17 cellular contexts compared by ENCODE assay signal in the genomic region with DNA sequence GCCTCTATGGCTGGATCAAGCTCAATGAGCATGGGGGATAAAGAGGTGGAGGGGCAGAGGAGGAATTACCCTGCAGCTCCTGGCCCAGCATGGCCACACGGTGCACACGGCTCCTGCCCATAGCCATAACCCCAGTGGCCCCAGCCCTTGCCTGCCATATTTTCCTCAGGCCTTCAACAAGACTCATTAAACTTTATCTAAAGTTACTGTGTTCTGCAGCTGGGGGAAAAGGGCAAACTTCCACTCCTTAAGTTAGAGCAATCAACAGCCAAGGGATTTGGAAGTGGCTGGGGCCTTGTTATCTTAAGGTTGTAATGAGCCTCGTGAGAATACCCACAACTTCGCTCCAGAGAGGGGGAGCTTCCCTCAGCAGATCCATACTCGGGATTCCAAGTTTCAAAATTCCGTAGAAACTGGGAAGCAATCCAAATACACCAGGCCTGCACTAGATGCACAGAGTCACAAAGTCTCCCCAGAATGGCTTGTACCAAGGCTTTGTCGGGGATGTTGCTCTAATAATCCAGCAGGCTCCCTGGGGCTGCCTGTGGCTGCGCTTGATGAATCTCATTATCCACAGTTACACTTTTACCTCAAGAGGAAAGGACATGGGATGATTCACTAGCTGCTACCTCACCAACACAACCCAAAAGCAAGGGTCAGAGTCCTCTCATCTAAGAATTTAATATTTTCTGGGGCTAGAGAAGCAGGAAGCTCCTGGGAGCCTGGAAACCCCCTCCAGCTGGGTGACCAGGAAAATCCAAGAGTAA. TPM values are rescaled to one million over a fixed set of nuclear protein-coding genes. Genes with fewer than 3 reads are reported as not detected.
DNase-seq lines count a peak whose midpoint lies in the region; ATAC-seq, FAIRE-seq and TF ChIP-seq lines count a peak whose summit lies in the region.
"Had no signal": no experiment of that assay in that cellular context is flagged by ENCODE, and none has a peak within 500 bp of the region (broad histone marks: within the 10 kb centered on the region; RNA-seq: fewer than 3 reads in every experiment).

No MANE protein-coding gene starts in this region.

- H3K9me1 ChIP-seq in K562 (ENCODE audit: control insufficient read depth, insufficient read depth, low read length) = no peaks in the 10 kb centered on the region

- intact Hi-C loops in K562 (cut with micrococcal nuclease) = loop anchor here (10.0 kb wide), 1 partner anchor 272 kb away; no protein-coding TSS in a partner anchor

- H3K27ac ChIP-seq in K562 (ENCODE audit: extremely low read depth, low read depth, low read length) = no peak overlapping the region

- CTCF ChIA-PET in K562 (lab: Yijun Ruan, JAX; ENCODE audit: low intra/inter-chr PET ratio) = interaction anchor here (0.6 to 1.4 kb wide), 4 partner anchors 104 to 243 kb away, joined by 3 to 16 read pairs (median 6); no protein-coding TSS in a partner anchor

- POLR2A ChIA-PET in K562 (lab: Yijun Ruan, JAX) = no interaction called here

- FAIRE-seq in K562 (lab: Jason Lieb, UNC) = no peak

- ATAC-seq in K562 (no peak), HG03432 (IDR thresholded peaks at IDR 0.05; ENCODE audit: unreplicated experiment) (no peak)
- ATAC-seq: T-cell had no signal

- 0 out of 2 replicates have a peak overlapping the region, but pooled peaks have one; percentile 14 for H2AFZ ChIP-seq in K562 (ENCODE audit: low read depth, low read length)

- TF ChIP-seq POLR2A in K562 (conservative IDR thresholded peaks at IDR 0.05) = no peak

- BruUV-seq in K562 (replicated peaks; lab: Mats Ljungman, UMichigan) = no TSS peak

- peak; percentile 10 for DNase-seq in G401 (ENCODE audit: low spot score)
- no peak for DNase-seq in K562 (ENCODE audit: extremely low read depth in 1 of 4, low spot score in 3 of 4)
- peak; percentile 44 for DNase-seq in iris pigment epithelial cell (ENCODE audit: low read depth)
- DNase-seq in skeletal muscle cell (ENCODE audit: low read depth) = peak; percentile 74
- DNase-seq in H4 (ENCODE audit: low spot score) = no peak
- DNase-seq in AG08396 (ENCODE audit: low spot score) = no peak
- no peak for DNase-seq in MV-4-11 (lab: John Stamatoyannopoulos, UW)
- DNase-seq: activated CD4-positive, CD25-positive, alpha-beta regulatory T cell; cerebellar nuclear complex; NCI-H1105; NCI-H345; stimulated activated CD4-positive, alpha-beta T cell treated with anti-CD3 and anti-CD28 coated beads, Interleukin-2, amount 100 ng/mL, for 24 hours; stimulated activated CD8-positive, alpha-beta memory T cell treated with anti-CD3 and anti-CD28 coated beads, Interleukin-4, amount 100 ng/mL, for 48 hours; T-cell had no signal

- WGBS in K562 (ENCODE audit: insufficient coverage, low coverage, missing lambda C conversion rate) = 56% methylated on average over 8 of the region's 8 CpGs

- TF ChIP-seq RAD21 in K562 (CRISPR knock-in tag; conservative IDR thresholded peaks at IDR 0.05 in 1 of 2, IDR thresholded peaks at IDR 0.05 in 1 of 2) = no peak

- no peak overlapping the region for H3K9ac ChIP-seq in K562 (ENCODE audit: insufficient read depth in 1 of 2, low read depth in 2 of 2, low read length in 2 of 2)

- H4K20me1 ChIP-seq in K562 (replicated peaks; ENCODE audit: control insufficient read depth, insufficient read depth, low read length) = no peaks in the 10 kb centered on the region

- H3K79me2 ChIP-seq in K562 (ENCODE audit: control insufficient read depth, insufficient read depth, low read length) = no peaks in the 10 kb centered on the region

- in situ Hi-C loops in G401 (cut with HindIII; ENCODE audit: low sequenced_read_pairs) (no loop called here), K562 (cut with MboI) (loop anchor here (10.0 kb wide), 2 partner anchors 188 to 262 kb away; no protein-coding TSS in a partner anchor)

- H3K36me3 ChIP-seq in K562 (ENCODE audit: control insufficient read depth, insufficient read depth, low read length) = no peaks in the 10 kb centered on the region

- H3K27me3 ChIP-seq in K562 (ENCODE audit: control insufficient read depth in 2 of 2, insufficient read depth in 2 of 2, low read length in 2 of 2) = no peaks in the 10 kb centered on the region

- H3K4me1 ChIP-seq in K562 (replicated peaks in 1 of 2; ENCODE audit: control insufficient read depth in 2 of 2, insufficient read depth in 2 of 2, low read length in 2 of 2) = no peaks in the 10 kb centered on the region; a peak in 1 of 5 replicates

- no peak overlapping the region for H3K4me2 ChIP-seq in K562 (ENCODE audit: insufficient read depth, low read length)

- no peaks in the 10 kb centered on the region for H3K9me3 ChIP-seq in K562 (replicated peaks; ENCODE audit: control insufficient read depth, insufficient read depth, low read depth, low read length)

- H3K4me3 ChIP-seq in K562 (no peak overlapping the region), skeletal muscle cell (ENCODE audit: low read depth, low read length) (no peak overlapping the region)

- no peak for TF ChIP-seq EP300 in K562 (IDR thresholded peaks at IDR 0.05; ENCODE audit: low read length)

- TF ChIP-seq CTCF in K562 (IDR thresholded peaks at IDR 0.05 in 2 of 3, conservative IDR thresholded peaks at IDR 0.05 in 1 of 3; ENCODE audit: insufficient read depth in 2 of 3, low read depth in 1 of 3, low read length in 3 of 3) = no peak

TF ChIP-seq in K562, 482 proteins besides CTCF, POLR2A, EP300 and RAD21 (continues in another document):
- no peak for TF ChIP-seq IRF2 (CRISPR knock-in tag; IDR thresholded peaks at IDR 0.05)
- TF ChIP-seq MXI1 (IDR thresholded peaks at IDR 0.05; ENCODE audit: low read depth, low read length) = no peak

RNA-seq across cellular contexts. Expression of a gene that starts 13.0 kb away (rescaled TPM):
- not detected in 2 replicates for total RNA-seq in G401 (2014; rRNA removed; shearing (Covaris generic))
- total RNA-seq in K562 (2011; cell fraction: chromatin; rRNA removed; ENCODE audit: low replicate concordance) = 0.14 and 0.33 TPM in 2 replicates
- under 0.01 and 0.26 TPM in 2 replicates for total RNA-seq in K562 (2011; cell fraction: nucleolus; rRNA removed)
- total RNA-seq in K562 (2011; cell fraction: nucleoplasm; rRNA removed) = 0.66 and 0.69 TPM in 2 replicates
- total RNA-seq in K562 (2014; rRNA removed) (not detected in 2 replicates), K562 (2014; rRNA removed; fragmentation: Illumina TruSeq; extraction: Trizol) (0.03 TPM in 1 of 2 replicates, not detected in the other), K562 (2015; rRNA removed; fragmentation: Illumina TruSeq; extraction: Trizol) (not detected in 2 replicates), K562 (2021) (not detected in 2 replicates)
- polyA plus RNA-seq in K562 (2011; rRNA removed) (not detected in 2 replicates), K562 (2014; fragmentation: Illumina TruSeq; extraction: Trizol) (not detected in 2 replicates), K562 (2014; fragmentation: Nextera tagmentation; extraction: Ambion mirVana) (not detected), K562 (2014; rRNA removed) (0.08 TPM in 1 of 2 replicates, not detected in the other)
- polyA plus RNA-seq in K562 (2011; cell fraction: cytosol; rRNA removed) = not detected in 2 replicates
- not detected in 2 replicates for polyA plus RNA-seq in K562 (2011; cell fraction: nucleus; rRNA removed)
- 0.03 TPM in 1 of 2 replicates, not detected in the other for polyA plus RNA-seq in K562 (2012)
- polyA minus RNA-seq in K562 (2011; rRNA and poly(A)+ RNA removed) = not detected in 2 replicates
- not detected in 2 replicates for polyA minus RNA-seq in K562 (2011; cell fraction: cytosol; rRNA and poly(A)+ RNA removed)
- not detected in 2 replicates for polyA minus RNA-seq in K562 (2011; cell fraction: nucleus; rRNA and poly(A)+ RNA removed)
- total RNA-seq in H4 (2014; rRNA removed; shearing (Covaris generic)) = not detected in 2 replicates
- total RNA-seq: CD4-positive, CD25-positive, alpha-beta regulatory T cell; mammary epithelial cell; T-cell had no signal
- polyA plus RNA-seq: CD4-positive, CD25-positive, alpha-beta regulatory T cell; mammary epithelial cell had no signal

RNA-seq across cellular contexts. Expression of a gene that starts 59.0 kb away (rescaled TPM):
- 8.1 and 8.9 TPM in 2 replicates for total RNA-seq in G401 (2014; rRNA removed; shearing (Covaris generic))
- total RNA-seq in K562 (2011; cell fraction: chromatin; rRNA removed; ENCODE audit: low replicate concordance) = 13.4 and 20.8 TPM in 2 replicates
- total RNA-seq in K562 (2011; cell fraction: nucleolus; rRNA removed) = 16.6 and 18.5 TPM in 2 replicates
- total RNA-seq in K562 (2011; cell fraction: nucleoplasm; rRNA removed) = 18.2 and 20.5 TPM in 2 replicates
- total RNA-seq in K562 (2014; rRNA removed) (4.2 and 4.4 TPM in 2 replicates), K562 (2014; rRNA removed; fragmentation: Illumina TruSeq; extraction: Trizol) (3.9 and 4.3 TPM in 2 replicates), K562 (2015; rRNA removed; fragmentation: Illumina TruSeq; extraction: Trizol) (3.3 and 3.6 TPM in 2 replicates), K562 (2021) (8.5 and 9.5 TPM in 2 replicates)
- polyA plus RNA-seq in K562 (2011; rRNA removed) (12.0 TPM in 2 replicates), K562 (2014; fragmentation: Illumina TruSeq; extraction: Trizol) (9.8 and 10.0 TPM in 2 replicates), K562 (2014; fragmentation: Nextera tagmentation; extraction: Ambion mirVana) (1 to 10 TPM; 7.2 to 9.1 TPM), K562 (2014; rRNA removed) (5.5 and 6.6 TPM in 2 replicates)
- polyA plus RNA-seq in K562 (2011; cell fraction: cytosol; rRNA removed) = 11.7 and 15.8 TPM in 2 replicates
- polyA plus RNA-seq in K562 (2011; cell fraction: nucleus; rRNA removed) = 11.2 and 13.5 TPM in 2 replicates
- 8.1 and 19.7 TPM in 2 replicates for polyA plus RNA-seq in K562 (2012)
- polyA minus RNA-seq in K562 (2011; rRNA and poly(A)+ RNA removed) = 7.3 and 10.4 TPM in 2 replicates
- polyA minus RNA-seq in K562 (2011; cell fraction: cytosol; rRNA and poly(A)+ RNA removed) = 4.4 and 6.1 TPM in 2 replicates
- polyA minus RNA-seq in K562 (2011; cell fraction: nucleus; rRNA and poly(A)+ RNA removed) = 6.5 and 6.7 TPM in 2 replicates
- 31.9 and 34.2 TPM in 2 replicates for total RNA-seq in H4 (2014; rRNA removed; shearing (Covaris generic))

Comparison
In these comparisons a context has a peak if more than half of its experiments do, and no peak if none do; other contexts are left out.
1. DNase-seq: peak in G401 (single experiment), iris pigment epithelial cell (single experiment) and skeletal muscle cell (single experiment); none in K562 (0 of 4), H4 (single experiment), AG08396 (single experiment) and MV-4-11 (single experiment).